Comparison of ENCODE assay signal across 9 cellular contexts in genomic region chr1:2557146-2558029, GRCh38. TPM values are rescaled to one million over a fixed set of nuclear protein-coding genes. Genes with fewer than 3 reads are reported as not detected.
A peak's percentile ranks its signal among the peaks of the same experiment; 100 is the strongest.
DNase-seq lines count a peak whose midpoint lies in the region; ATAC-seq and TF ChIP-seq lines count a peak whose summit lies in the region.
"Had no signal": no experiment of that assay in that cellular context is flagged by ENCODE, and none has a peak within 500 bp of the region (broad histone marks: within the 10 kb centered on the region; RNA-seq: fewer than 3 reads in every experiment).

No MANE protein-coding gene starts in this region.

- no peaks in the 10 kb centered on the region for H3K9me3 ChIP-seq in liver (ENCODE audit: control insufficient read depth in 4 of 4, low read length in 3 of 4)

- no peak for TF ChIP-seq CTCF in liver (IDR thresholded peaks at IDR 0.05; ENCODE audit: low read depth, low read length, missing input control)

- H3K27ac ChIP-seq in liver (ENCODE audit: low read depth in 1 of 2, low read length in 2 of 2) (peak overlapping the region; percentile 83 to 96), temporal lobe (ENCODE audit: low read depth, low read length) (peak overlapping the region; percentile 85)

- H3K4me1 ChIP-seq in liver (ENCODE audit: control insufficient read depth in 4 of 4, insufficient read depth in 4 of 4, low read length in 3 of 4): peaks cover 7 to 27% (median 19%) of the 10 kb centered on the region in 4 donors

- peak; percentile 68 for DNase-seq in activated CD8-positive, alpha-beta memory T cell treated with anti-CD3 and anti-CD28 coated beads for 24 hours
- no peak for DNase-seq in activated CD8-positive, alpha-beta memory T cell treated with anti-CD3 and anti-CD28 coated beads, Interleukin-2, amount 50 U/mL, for 48 hours
- no peak for DNase-seq in activated naive CD8-positive, alpha-beta T cell treated with anti-CD3 and anti-CD28 coated beads, Interleukin-2, amount 10 ng/mL, durations not matched to agents 7 days and 5 days
- no peak for DNase-seq in stimulated activated CD8-positive, alpha-beta memory T cell treated with anti-CD3 and anti-CD28 coated beads, Interleukin-4, amount 100 ng/mL, for 48 hours
- no peak for DNase-seq in hypothalamus (lab: John Stamatoyannopoulos, UW)
- DNase-seq in T1000 (lab: John Stamatoyannopoulos, UW): no peak
- DNase-seq: H9 had no signal

- peak overlapping the region; percentile 54 to 83 (median 71) for H3K4me3 ChIP-seq in liver (ENCODE audit: low read depth in 1 of 3, low read length in 3 of 3)

- TF ChIP-seq RAD21 in liver (IDR thresholded peaks at IDR 0.05): peak in 1 of 2 donors; percentile 15

- peaks cover 22% of the 10 kb centered on the region for H3K4me1 Mint-ChIP-seq in activated naive CD8-positive, alpha-beta T cell treated with anti-CD3 and anti-CD28 coated beads, Interleukin-2, amount 10 ng/mL, durations not matched to agents 7 days and 5 days

- no peaks in the 10 kb centered on the region for H3K27me3 Mint-ChIP-seq in activated naive CD8-positive, alpha-beta T cell treated with anti-CD3 and anti-CD28 coated beads, Interleukin-2, amount 10 ng/mL, durations not matched to agents 7 days and 5 days

- H3K27ac Mint-ChIP-seq in activated naive CD8-positive, alpha-beta T cell treated with anti-CD3 and anti-CD28 coated beads, Interleukin-2, amount 10 ng/mL, durations not matched to agents 7 days and 5 days: peak overlapping the region; percentile 99

- peaks cover 8 to 23% (median 11%) of the 10 kb centered on the region in 4 donors for H3K36me3 ChIP-seq in liver (ENCODE audit: control insufficient read depth in 4 of 4, insufficient read depth in 3 of 4, low read depth in 1 of 4, low read length in 3 of 4)

- no peak for ATAC-seq in activated naive CD8-positive, alpha-beta T cell treated with anti-CD3 and anti-CD28 coated beads, Interleukin-2, amount 10 ng/mL, durations not matched to agents 7 days and 5 days (ENCODE audit: low read depth)

- POLR2A ChIA-PET in activated naive CD8-positive, alpha-beta T cell treated with anti-CD3 and anti-CD28 coated beads, Interleukin-2, amount 10 ng/mL, durations not matched to agents 7 days and 5 days (lab: Charles Lee): interaction anchor here (0.8 to 11.0 kb wide), 12 partner anchors 8 to 142 kb away, joined by 3 to 231 read pairs (median 11); partner anchors contain the start of genes PANK4 and PRXL2B

- H3K9me3 Mint-ChIP-seq in activated naive CD8-positive, alpha-beta T cell treated with anti-CD3 and anti-CD28 coated beads, Interleukin-2, amount 10 ng/mL, durations not matched to agents 7 days and 5 days: no peaks in the 10 kb centered on the region
- H3K9me3 Mint-ChIP-seq: H9 had no signal

- WGBS in liver: 46% methylated on average over 21 of the region's 21 CpGs

- H3K36me3 Mint-ChIP-seq in activated naive CD8-positive, alpha-beta T cell treated with anti-CD3 and anti-CD28 coated beads, Interleukin-2, amount 10 ng/mL, durations not matched to agents 7 days and 5 days: peaks cover 12% of the 10 kb centered on the region

- peak overlapping the region; percentile 85 to 99 for H3K9ac ChIP-seq in liver (ENCODE audit: low read depth in 1 of 2, low read length in 2 of 2)

- no peaks in the 10 kb centered on the region for H3K27me3 ChIP-seq in liver (ENCODE audit: control insufficient read depth in 4 of 4, insufficient read depth in 4 of 4, low read length in 3 of 4)

- peak overlapping the region; percentile 98 for H3K4me3 Mint-ChIP-seq in activated naive CD8-positive, alpha-beta T cell treated with anti-CD3 and anti-CD28 coated beads, Interleukin-2, amount 10 ng/mL, durations not matched to agents 7 days and 5 days
- H3K4me3 Mint-ChIP-seq: H9 had no signal

TF ChIP-seq in liver, 16 proteins besides CTCF, POLR2A, EP300 and RAD21:
- TF ChIP-seq SP1 (IDR thresholded peaks at IDR 0.05) (peak; percentile 17), REST (IDR thresholded peaks at IDR 0.05) (no peak)

RNA-seq across cellular contexts. Expression of gene TNFRSF14, which starts 1.2 kb away (rescaled TPM):
- 100 to 1,000 TPM; 131 to 134 TPM for total RNA-seq in activated naive CD8-positive, alpha-beta T cell treated with anti-CD3 and anti-CD28 coated beads, Interleukin-2, amount 10 ng/mL, durations not matched to agents 7 days and 5 days
- total RNA-seq in liver (10 to 100 TPM; 14.8 to 28.9 TPM), temporal lobe (0.98 TPM)
- 10 to 100 TPM; 29.2 to 38.1 TPM for polyA plus RNA-seq in liver

RNA-seq across cellular contexts. Expression of gene HES5, which starts 27.3 kb away (rescaled TPM):
- not detected for total RNA-seq in activated naive CD8-positive, alpha-beta T cell treated with anti-CD3 and anti-CD28 coated beads, Interleukin-2, amount 10 ng/mL, durations not matched to agents 7 days and 5 days
- under 1 TPM; 0.08 to 0.93 TPM for total RNA-seq in liver
- polyA plus RNA-seq in liver: not detected
- 13.3 TPM for total RNA-seq in temporal lobe
- total RNA-seq: H9 had no signal

RNA-seq across cellular contexts. Expression of gene PRXL2B, which starts 29.2 kb away (rescaled TPM):
- total RNA-seq in activated naive CD8-positive, alpha-beta T cell treated with anti-CD3 and anti-CD28 coated beads, Interleukin-2, amount 10 ng/mL, durations not matched to agents 7 days and 5 days: 10 to 100 TPM; 37.3 to 37.6 TPM
- 10 to 100 TPM in 1 of 2 donors, 1 to 10 TPM in 1; 4.6 to 10.2 TPM for total RNA-seq in liver
- polyA plus RNA-seq in liver: 10 to 100 TPM in 1 of 2 donors, 1 to 10 TPM in 1; 6.0 to 10.2 TPM
- 14.5 TPM for total RNA-seq in temporal lobe

RNA-seq across cellular contexts. Expression of gene PANK4, which starts 31.0 kb away (rescaled TPM):
- 10 to 100 TPM; 86.5 to 88.9 TPM for total RNA-seq in activated naive CD8-positive, alpha-beta T cell treated with anti-CD3 and anti-CD28 coated beads, Interleukin-2, amount 10 ng/mL, durations not matched to agents 7 days and 5 days
- total RNA-seq in liver (10 to 100 TPM; 13.6 to 26.8 TPM), temporal lobe (25.3 TPM)
- polyA plus RNA-seq in liver: 10 to 100 TPM in 1 of 2 donors, 1 to 10 TPM in 1; 6.2 to 11.6 TPM
